23 cellular contexts compared by ENCODE assay signal in the genomic region with DNA sequence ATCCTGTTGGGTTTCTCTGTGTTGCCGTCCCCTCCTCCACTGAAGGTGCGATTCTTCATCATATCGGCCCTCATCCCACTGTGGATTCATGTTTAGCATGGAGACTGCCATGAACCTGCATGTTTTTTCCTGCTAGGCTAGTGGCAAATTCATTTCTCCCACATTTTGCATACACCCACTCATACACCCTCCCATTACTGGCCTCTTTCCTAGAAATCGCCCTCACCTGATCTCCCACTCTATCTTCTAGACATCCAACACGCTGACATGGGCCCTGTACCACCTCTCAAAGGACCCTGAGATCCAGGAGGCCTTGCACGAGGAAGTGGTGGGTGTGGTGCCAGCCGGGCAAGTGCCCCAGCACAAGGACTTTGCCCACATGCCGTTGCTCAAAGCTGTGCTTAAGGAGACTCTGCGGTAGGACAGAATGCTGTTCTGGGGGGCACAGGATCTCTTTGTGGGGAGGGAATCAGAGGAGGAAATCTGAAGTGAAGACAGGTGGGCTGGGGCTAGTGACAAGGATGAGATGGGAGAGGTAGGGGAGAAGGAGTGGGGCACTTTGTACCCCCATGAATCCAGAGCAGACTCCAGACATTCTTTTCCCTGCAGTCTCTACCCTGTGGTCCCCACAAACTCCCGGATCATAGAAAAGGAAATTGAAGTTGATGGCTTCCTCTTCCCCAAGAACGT. TPM values are rescaled to one million over a fixed set of nuclear protein-coding genes. Genes with fewer than 3 reads are reported as not detected.
DNase-seq lines count a peak whose midpoint lies in the region; ATAC-seq and TF ChIP-seq lines count a peak whose summit lies in the region.
"Had no signal": no experiment of that assay in that cellular context is flagged by ENCODE, and none has a peak within 500 bp of the region (broad histone marks: within the 10 kb centered on the region; RNA-seq: fewer than 3 reads in every experiment).

No MANE protein-coding gene starts in this region.

- no peak overlapping the region for H3K9ac ChIP-seq in SK-N-SH
- H3K9ac ChIP-seq: BLaER1 had no signal

- TF ChIP-seq RAD21 in SK-N-SH (IDR thresholded peaks at IDR 0.05; ENCODE audit: low read length): no peak

- no peak overlapping the region for H3K4me2 ChIP-seq in SK-N-SH
- H3K4me2 ChIP-seq: BLaER1 had no signal

- TF ChIP-seq EP300 in SK-N-SH (IDR thresholded peaks at IDR 0.05; ENCODE audit: borderline replicate concordance in 1 of 2, low read depth in 1 of 2, low read length in 1 of 2): no peak

- no peaks in the 10 kb centered on the region for H3F3A ChIP-seq in SK-N-SH (replicated peaks; ENCODE audit: insufficient read depth)

- H3K4me1 ChIP-seq in upper lobe of right lung (no peaks in the 10 kb centered on the region), SK-N-SH (ENCODE audit: control insufficient read depth in 1 of 2, insufficient read depth in 2 of 2, low read depth in 1 of 2, low read length in 1 of 2) (no peaks in the 10 kb centered on the region; a peak in 1 of 4 replicates)
- H3K4me1 ChIP-seq: BLaER1, SJSA1 had no signal

- DNase-seq in activated CD4-positive, alpha-beta T cell treated with anti-CD3 and anti-CD28 coated beads, Interleukin-2, amount 10 ng/mL, durations not matched to agents 24 days and 14 days: no peak
- DNase-seq in activated CD4-positive, alpha-beta T cell treated with anti-CD3 and anti-CD28 coated beads for 4 hours: no peak
- peak; percentile 75 to 76 for DNase-seq in left colon
- DNase-seq in posterior vena cava (ENCODE audit: low spot score): peak; percentile 52
- no peak for DNase-seq in upper lobe of right lung
- DNase-seq in SK-N-SH: no peak
- no peak for DNase-seq in lower leg skin (ENCODE audit: low spot score in 2 of 2)
- DNase-seq: ACHN; CD4-positive, alpha-beta T cell; COR-L47; DMS79; KBM-7; NCI-H1092; NCI-H146; NCI-H2029; NCI-H345; NCI-H524; NCI-H774 had no signal

- peak overlapping the region; percentile 7 for H3K27ac ChIP-seq in upper lobe of right lung
- H3K27ac ChIP-seq in SK-N-SH (ENCODE audit: low read depth in 2 of 2, low read length in 1 of 2): no peak overlapping the region
- H3K27ac ChIP-seq: 22Rv1, BLaER1, SJSA1 had no signal

- no peak overlapping the region for H2AFZ ChIP-seq in SK-N-SH (ENCODE audit: low read depth)

- no peaks in the 10 kb centered on the region for H3K36me3 Mint-ChIP-seq in activated CD4-positive, alpha-beta T cell treated with anti-CD3 and anti-CD28 coated beads, Interleukin-2, amount 10 ng/mL, durations not matched to agents 24 days and 14 days (ENCODE audit: low read depth)

- H3K36me3 ChIP-seq in upper lobe of right lung: peaks cover 38% of the 10 kb centered on the region
- H3K36me3 ChIP-seq in SK-N-SH (replicated peaks in 1 of 2; ENCODE audit: control insufficient read depth in 1 of 2, insufficient read depth in 2 of 2, low read length in 1 of 2): no peaks in the 10 kb centered on the region
- H3K36me3 ChIP-seq: BLaER1, SJSA1 had no signal

- TF ChIP-seq POLR2A in lower leg skin (IDR thresholded peaks at IDR 0.05): no peak

- H3K9me3 Mint-ChIP-seq in activated CD4-positive, alpha-beta T cell treated with anti-CD3 and anti-CD28 coated beads, Interleukin-2, amount 10 ng/mL, durations not matched to agents 24 days and 14 days: no peaks in the 10 kb centered on the region
- H3K9me3 Mint-ChIP-seq: CD4-positive, alpha-beta T cell had no signal

- H3K27me3 ChIP-seq in upper lobe of right lung (no peaks in the 10 kb centered on the region), SK-N-SH (ENCODE audit: insufficient read depth) (no peaks in the 10 kb centered on the region; the same call in 1 of the 2 replicates)
- H3K27me3 ChIP-seq: BLaER1, SJSA1 had no signal

- peak overlapping the region; percentile 32 for H3K27ac Mint-ChIP-seq in activated CD4-positive, alpha-beta T cell treated with anti-CD3 and anti-CD28 coated beads, Interleukin-2, amount 10 ng/mL, durations not matched to agents 24 days and 14 days
- H3K27ac Mint-ChIP-seq: CD4-positive, alpha-beta T cell had no signal

- 70% methylated on average over 11 of the region's 11 CpGs for WGBS in SK-N-SH (ENCODE audit: low lambda C conversion rate)
- 65 to 66% methylated on average over 11 of the region's 11 CpGs for WGBS in lower leg skin, 2 donors

- no peak overlapping the region for H3K4me3 Mint-ChIP-seq in activated CD4-positive, alpha-beta T cell treated with anti-CD3 and anti-CD28 coated beads, Interleukin-2, amount 10 ng/mL, durations not matched to agents 24 days and 14 days
- H3K4me3 Mint-ChIP-seq: CD4-positive, alpha-beta T cell had no signal

- intact Hi-C loops in activated CD4-positive, alpha-beta T cell treated with anti-CD3 and anti-CD28 coated beads, Interleukin-2, amount 10 ng/mL, durations not matched to agents 24 days and 14 days (cut with micrococcal nuclease): no loop called here
- intact Hi-C loops in left colon (cut with DNase I, micrococcal nuclease): no loop called here
- intact Hi-C loops in posterior vena cava (cut with DNase I): no loop called here
- intact Hi-C loops in upper lobe of right lung (cut with DNase I): no loop called here
- intact Hi-C loops in lower leg skin (cut with DNase I; ENCODE audit: low total_unique reads): no loop called here

- H3K9me2 ChIP-seq in SK-N-SH: no peaks in the 10 kb centered on the region

- H3K4me3 ChIP-seq in upper lobe of right lung: no peak overlapping the region
- no peak overlapping the region for H3K4me3 ChIP-seq in SK-N-SH (ENCODE audit: low read depth in 2 of 2, low read length in 1 of 2)
- H3K4me3 ChIP-seq in lower leg skin (ENCODE audit: low read depth, poor library complexity, severe bottlenecking): no peak overlapping the region
- H3K4me3 ChIP-seq: BLaER1, SJSA1 had no signal

- ATAC-seq in left colon: peak; percentile 96
- ATAC-seq in upper lobe of right lung: peak; percentile 25
- ATAC-seq in HG03280 (IDR thresholded peaks at IDR 0.05; ENCODE audit: unreplicated experiment): no peak

- POLR2A ChIA-PET in SK-N-SH (lab: Yijun Ruan, JAX): no interaction called here

- H3K27me3 Mint-ChIP-seq in activated CD4-positive, alpha-beta T cell treated with anti-CD3 and anti-CD28 coated beads, Interleukin-2, amount 10 ng/mL, durations not matched to agents 24 days and 14 days: peaks cover 13% of the 10 kb centered on the region

- no peaks in the 10 kb centered on the region for H3K9me3 ChIP-seq in upper lobe of right lung
- H3K9me3 ChIP-seq in SK-N-SH: no peaks in the 10 kb centered on the region
- H3K9me3 ChIP-seq: BLaER1, SJSA1 had no signal

- no peaks in the 10 kb centered on the region for H3K79me2 ChIP-seq in SK-N-SH (ENCODE audit: insufficient read depth)

- CTCF ChIA-PET in SK-N-SH (lab: Yijun Ruan, JAX): interaction anchor here (1.2 kb wide), 1 partner anchor 33 kb away, joined by 3 read pairs; no protein-coding TSS in a partner anchor

- no peaks in the 10 kb centered on the region for H4K20me1 ChIP-seq in SK-N-SH (ENCODE audit: insufficient read depth)
- H4K20me1 ChIP-seq: BLaER1 had no signal

- peaks cover 5% of the 10 kb centered on the region for H3K4me1 Mint-ChIP-seq in activated CD4-positive, alpha-beta T cell treated with anti-CD3 and anti-CD28 coated beads, Interleukin-2, amount 10 ng/mL, durations not matched to agents 24 days and 14 days

- no peak for TF ChIP-seq CTCF in upper lobe of right lung (IDR thresholded peaks at IDR 0.05)
- no peak for TF ChIP-seq CTCF in SK-N-SH (IDR thresholded peaks at IDR 0.05)
- TF ChIP-seq CTCF in lower leg skin (IDR thresholded peaks at IDR 0.05): no peak

TF ChIP-seq in SK-N-SH, 30 proteins besides CTCF, POLR2A, EP300 and RAD21 (continues in another document):
- TF ChIP-seq MEF2A (IDR thresholded peaks at IDR 0.05; ENCODE audit: borderline replicate concordance, low read depth): no peak
- no peak for TF ChIP-seq FOXJ3 (CRISPR knock-in tag; IDR thresholded peaks at IDR 0.05)
- no peak for TF ChIP-seq YY1 (IDR thresholded peaks at IDR 0.05; ENCODE audit: low read depth)
- no peak for TF ChIP-seq MXI1 (IDR thresholded peaks at IDR 0.05; ENCODE audit: low read depth, low read length)
- TF ChIP-seq GABPA (IDR thresholded peaks at IDR 0.05; ENCODE audit: low read depth): no peak

RNA-seq across cellular contexts. Expression of a gene that starts 17.7 kb away (rescaled TPM):
- total RNA-seq in activated CD4-positive, alpha-beta T cell treated with anti-CD3 and anti-CD28 coated beads, Interleukin-2, amount 10 ng/mL, durations not matched to agents 24 days and 14 days: not detected in 2 replicates
- total RNA-seq in left colon: not detected
- under 1 TPM in 1 of 2 donors, not detected in 1; 0.23 TPM for total RNA-seq in posterior vena cava
- total RNA-seq in upper lobe of right lung: not detected
- not detected in 2 replicates for polyA plus RNA-seq in SK-N-SH (2012; rRNA removed)
- not detected in 2 replicates for polyA plus RNA-seq in SK-N-SH (2012; cell fraction: cytosol; rRNA removed)
- not detected in 2 replicates for polyA plus RNA-seq in SK-N-SH (2012; cell fraction: nucleus; rRNA removed)
- under 1 TPM in 1 of 4 donors, not detected in 3; 0.32 TPM for total RNA-seq in lower leg skin
- total RNA-seq: CD4-positive, alpha-beta T cell; H4; SJSA1 had no signal

RNA-seq across cellular contexts. Expression of a gene that starts 32.0 kb away (rescaled TPM):
- total RNA-seq in activated CD4-positive, alpha-beta T cell treated with anti-CD3 and anti-CD28 coated beads, Interleukin-2, amount 10 ng/mL, durations not matched to agents 24 days and 14 days: 0.09 TPM in 1 of 2 replicates, not detected in the other
- 10 to 100 TPM; 28.1 to 52.7 TPM for total RNA-seq in left colon
- 10 to 100 TPM in 1 of 2 donors, 1 to 10 TPM in 1; 9.0 to 18.7 TPM for total RNA-seq in posterior vena cava
- total RNA-seq in upper lobe of right lung: 180 TPM
- 0.18 and 0.54 TPM in 2 replicates for polyA plus RNA-seq in SK-N-SH (2012; rRNA removed)
- 0.19 and 0.46 TPM in 2 replicates for polyA plus RNA-seq in SK-N-SH (2012; cell fraction: cytosol; rRNA removed)
- polyA plus RNA-seq in SK-N-SH (2012; cell fraction: nucleus; rRNA removed): 0.66 and 0.76 TPM in 2 replicates
- total RNA-seq in lower leg skin: 10 to 100 TPM; 12.9 to 35.2 (median 21.8) TPM

RNA-seq across cellular contexts. Expression of a gene that starts 45.7 kb away (rescaled TPM):
- not detected in 2 replicates for total RNA-seq in activated CD4-positive, alpha-beta T cell treated with anti-CD3 and anti-CD28 coated beads, Interleukin-2, amount 10 ng/mL, durations not matched to agents 24 days and 14 days
- total RNA-seq in left colon: under 1 TPM; 0.43 to 0.92 TPM
- under 1 TPM; 0.23 to 0.24 TPM for total RNA-seq in posterior vena cava
- not detected for total RNA-seq in upper lobe of right lung
- 0.06 and 0.08 TPM in 2 replicates for polyA plus RNA-seq in SK-N-SH (2012; rRNA removed)
- 0.05 and 0.13 TPM in 2 replicates for polyA plus RNA-seq in SK-N-SH (2012; cell fraction: cytosol; rRNA removed)
- polyA plus RNA-seq in SK-N-SH (2012; cell fraction: nucleus; rRNA removed): 0.23 and 0.30 TPM in 2 replicates
- 1 to 10 TPM; 1.3 to 5.5 (median 3.7) TPM for total RNA-seq in lower leg skin
- total RNA-seq: CD4-positive, alpha-beta T cell; SJSA1 had no signal

Comparison
In these comparisons a context has a peak if more than half of its experiments do, and no peak if none do; other contexts are left out.
1. DNase-seq: peak in left colon (2 of 2) and posterior vena cava (single experiment); none in activated CD4-positive, alpha-beta T cell treated with anti-CD3 and anti-CD28 coated beads, Interleukin-2, amount 10 ng/mL, durations not matched to agents 24 days and 14 days (single experiment), activated CD4-positive, alpha-beta T cell treated with anti-CD3 and anti-CD28 coated beads for 4 hours (0 of 2), upper lobe of right lung (single experiment), SK-N-SH (single experiment) and lower leg skin (0 of 2).